Comparison of ENCODE assay signal across 10 cellular contexts in genomic region chr7:27193335-27194001, GRCh38. TPM values are rescaled to one million over a fixed set of nuclear protein-coding genes. Genes with fewer than 3 reads are reported as not detected.
DNase-seq lines count a peak whose midpoint lies in the region; ATAC-seq and TF ChIP-seq lines count a peak whose summit lies in the region.
"Had no signal": no experiment of that assay in that cellular context is flagged by ENCODE, and none has a peak within 500 bp of the region (broad histone marks: within the 10 kb centered on the region; RNA-seq: fewer than 3 reads in every experiment).

No MANE protein-coding gene starts in this region.

- H3K9me3 ChIP-seq in left ventricle myocardium inferior (replicated peaks) (no peaks in the 10 kb centered on the region), osteoblast (ENCODE audit: low read depth, low read length) (no peaks in the 10 kb centered on the region)
- H3K9me3 ChIP-seq: thyroid gland had no signal

- H3K27ac ChIP-seq in left ventricle myocardium inferior (replicated peaks), result no peak overlapping the region
- peak overlapping the region; percentile 85 for H3K27ac ChIP-seq in osteoblast (ENCODE audit: low read depth, low read length)
- H3K27ac ChIP-seq: thyroid gland had no signal

- no peak for TF ChIP-seq CTCF in left ventricle myocardium inferior (IDR thresholded peaks at IDR 0.05; ENCODE audit: borderline replicate concordance)
- no peak for TF ChIP-seq CTCF in osteoblast (IDR thresholded peaks at IDR 0.05; ENCODE audit: extremely low read depth, low read depth, low read length)

- peaks cover 97% of the 10 kb centered on the region for H3K79me2 ChIP-seq in osteoblast (ENCODE audit: insufficient read depth, low read length)

- ATAC-seq in Right ventricle myocardium superior (ENCODE audit: poor library complexity), result no peak
- ATAC-seq in HG03521 (IDR thresholded peaks at IDR 0.05; ENCODE audit: unreplicated experiment), result no peak

- intact Hi-C loops in left ventricle myocardium inferior (cut with micrococcal nuclease), result no loop called here
- intact Hi-C loops in Right ventricle myocardium superior (cut with DNase I), result loop anchor here (10.0 kb wide), 2 partner anchors 831 to 881 kb away; no protein-coding TSS in a partner anchor

- H3K4me1 ChIP-seq in left ventricle myocardium inferior (peaks cover 32% of the 10 kb centered on the region), osteoblast (ENCODE audit: insufficient read depth, low read length) (peaks cover 60% of the 10 kb centered on the region)

- peaks cover 100% of the 10 kb centered on the region for H3K27me3 ChIP-seq in left ventricle myocardium inferior (ENCODE audit: low read depth)
- H3K27me3 ChIP-seq in osteoblast (ENCODE audit: insufficient read depth, low read length), result peaks cover 8% of the 10 kb centered on the region

- H3K4me3 ChIP-seq in left ventricle myocardium inferior, result peak overlapping the region; percentile 54
- H3K4me3 ChIP-seq in osteoblast (ENCODE audit: insufficient read depth, low read length), result peak overlapping the region; percentile 72

- peaks cover 13% of the 10 kb centered on the region for H4K20me1 ChIP-seq in osteoblast (ENCODE audit: insufficient read depth, low read length)

- H3K4me2 ChIP-seq in osteoblast (ENCODE audit: insufficient read depth, low read length), result peak overlapping the region; percentile 96

- DNase-seq in left ventricle myocardium inferior (no peak), Right ventricle myocardium superior (no peak), ecto neural progenitor cell (ENCODE audit: low spot score) (peak; percentile 47), osteoblast (ENCODE audit: insufficient read length, low spot score, missing footprints) (no peak), NCI-H226 (no peak), CD1c-positive myeloid dendritic cell (ENCODE audit: extremely low spot score) (no peak), putamen (ENCODE audit: low spot score) (no peak)
- DNase-seq: activated CD4-positive, alpha-beta T cell treated with anti-CD3 and anti-CD28 coated beads for 36 hours; thyroid gland had no signal

- H3K36me3 ChIP-seq in left ventricle myocardium inferior (no peaks in the 10 kb centered on the region), osteoblast (ENCODE audit: insufficient read depth, low read length) (no peaks in the 10 kb centered on the region)
- H3K36me3 ChIP-seq: thyroid gland had no signal

- H2AFZ ChIP-seq in osteoblast (ENCODE audit: low read length), result peak overlapping the region; percentile 71

RNA-seq across cellular contexts. Expression of gene HOXA13, which starts 6.4 kb away (rescaled TPM):
- total RNA-seq in left ventricle myocardium inferior (not detected), Right ventricle myocardium superior (not detected), osteoblast (6.2 and 8.0 TPM in 2 replicates)
- total RNA-seq: activated CD4-positive, alpha-beta T cell treated with anti-CD3 and anti-CD28 coated beads for 36 hours; thyroid gland had no signal

RNA-seq across cellular contexts. Expression of gene HOXA11, which starts 8.4 kb away (rescaled TPM):
- total RNA-seq in left ventricle myocardium inferior, result not detected
- total RNA-seq in Right ventricle myocardium superior, result not detected
- total RNA-seq in osteoblast, result 14.4 and 15.2 TPM in 2 replicates
- total RNA-seq: activated CD4-positive, alpha-beta T cell treated with anti-CD3 and anti-CD28 coated beads for 36 hours; thyroid gland had no signal

RNA-seq across cellular contexts. Expression of gene HOXA10, which starts 19.3 kb away (rescaled TPM):
- total RNA-seq in left ventricle myocardium inferior (not detected), Right ventricle myocardium superior (not detected), osteoblast (32.1 and 43.1 TPM in 2 replicates)
- total RNA-seq: activated CD4-positive, alpha-beta T cell treated with anti-CD3 and anti-CD28 coated beads for 36 hours had no signal

RNA-seq across cellular contexts. Expression of gene HOXA9, which starts 28.1 kb away (rescaled TPM):
- not detected for total RNA-seq in left ventricle myocardium inferior
- not detected for total RNA-seq in Right ventricle myocardium superior
- 15.3 and 19.5 TPM in 2 replicates for total RNA-seq in osteoblast
- total RNA-seq: activated CD4-positive, alpha-beta T cell treated with anti-CD3 and anti-CD28 coated beads for 36 hours had no signal

RNA-seq across cellular contexts. Expression of gene HOXA7, which starts 37.0 kb away (rescaled TPM):
- total RNA-seq in left ventricle myocardium inferior (0.36 TPM), Right ventricle myocardium superior (not detected), osteoblast (3.6 and 4.4 TPM in 2 replicates)
- total RNA-seq: activated CD4-positive, alpha-beta T cell treated with anti-CD3 and anti-CD28 coated beads for 36 hours had no signal

Comparison
In these comparisons a context has a peak if more than half of its experiments do, and no peak if none do; other contexts are left out.
1. RNA of gene HOXA11, which starts 8.4 kb away (total RNA-seq): 14.4 to 15.2 TPM in osteoblast; not detected in left ventricle myocardium inferior (single experiment) and not detected in Right ventricle myocardium superior (single experiment); every median in the first group is over 10 times any median in the second.
2. RNA of gene HOXA10, which starts 19.3 kb away (total RNA-seq): 32.1 to 43.1 TPM in osteoblast; not detected in left ventricle myocardium inferior (single experiment) and not detected in Right ventricle myocardium superior (single experiment); every median in the first group is over 10 times any median in the second.